In the genomic region with DNA sequence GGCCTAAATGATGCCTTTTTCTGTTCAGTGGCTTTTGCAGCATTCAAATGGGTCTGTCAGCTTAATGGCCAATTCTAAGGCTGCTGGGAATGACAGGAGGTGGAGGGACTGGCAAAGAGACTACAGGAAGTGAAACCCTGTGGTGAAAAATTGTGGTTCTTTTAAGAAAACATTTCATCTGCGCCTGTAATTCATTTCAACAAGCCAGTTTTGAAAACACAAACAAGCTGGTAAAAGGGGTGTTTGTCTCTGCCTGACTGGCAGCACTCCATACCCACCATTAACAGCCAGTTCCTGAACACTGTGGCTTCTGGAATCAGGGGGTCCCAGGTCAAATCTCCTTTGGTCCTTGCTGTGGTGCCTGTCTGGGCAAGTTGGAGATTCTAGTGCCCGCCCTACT, we compare ENCODE assay signal across 9 cellular contexts. TPM values are rescaled to one million over a fixed set of nuclear protein-coding genes. Genes with fewer than 3 reads are reported as not detected.
A peak's percentile ranks its signal among the peaks of the same experiment; 100 is the strongest.
DNase-seq lines count a peak whose midpoint lies in the region; ATAC-seq and TF ChIP-seq lines count a peak whose summit lies in the region.
"Had no signal": no experiment of that assay in that cellular context is flagged by ENCODE, and none has a peak within 500 bp of the region (broad histone marks: within the 10 kb centered on the region; RNA-seq: fewer than 3 reads in every experiment).

No MANE protein-coding gene starts in this region.

- peak overlapping the region; percentile 96 for H3K27ac Mint-ChIP-seq in CD8-positive, alpha-beta T cell

- H3K9me3 ChIP-seq in CD8-positive, alpha-beta T cell (ENCODE audit: low read length), result no peaks in the 10 kb centered on the region
- no peaks in the 10 kb centered on the region for H3K9me3 ChIP-seq in effector memory CD4-positive, alpha-beta T cell (ENCODE audit: control insufficient read depth, low read length)
- H3K9me3 ChIP-seq in tibial nerve, result no peaks in the 10 kb centered on the region
- H3K9me3 ChIP-seq: heart right ventricle had no signal

- TF ChIP-seq EP300 in tibial nerve (IDR thresholded peaks at IDR 0.05), result no peak

- H3K36me3 Mint-ChIP-seq in CD8-positive, alpha-beta T cell, result peaks cover 4% of the 10 kb centered on the region

- ATAC-seq in CD8-positive, alpha-beta T cell, result no peak
- ATAC-seq in GM19438 (IDR thresholded peaks at IDR 0.05; ENCODE audit: low read depth, unreplicated experiment), result peak; percentile 48
- no peak for ATAC-seq in omental fat pad (ENCODE audit: low FRiP score)
- ATAC-seq: heart right ventricle had no signal

- no peaks in the 10 kb centered on the region for H3K27me3 Mint-ChIP-seq in CD8-positive, alpha-beta T cell (ENCODE audit: low read depth)

- H3K27ac ChIP-seq in CD8-positive, alpha-beta T cell (ENCODE audit: low read depth, low read length), result peak overlapping the region; percentile 53
- H3K27ac ChIP-seq in effector memory CD4-positive, alpha-beta T cell (ENCODE audit: insufficient read depth, low read length, poor library complexity, severe bottlenecking), result peak overlapping the region; percentile 55
- H3K27ac ChIP-seq in tibial nerve, result peak overlapping the region in 1 of 4 donors; percentile 62

- CTCF ChIA-PET in CD8-positive, alpha-beta T cell (lab: Charles Lee), result interaction anchor here (1.2 to 5.6 kb wide), 7 partner anchors 20 to 264 kb away, joined by 3 to 59 read pairs (median 20); no protein-coding TSS in a partner anchor

- no peak for TF ChIP-seq POLR2A in tibial nerve (IDR thresholded peaks at IDR 0.05)

- no peaks in the 10 kb centered on the region for H3K9me3 Mint-ChIP-seq in CD8-positive, alpha-beta T cell

- H3K4me1 ChIP-seq in CD8-positive, alpha-beta T cell (ENCODE audit: insufficient read depth, low read length), result peaks cover 88% of the 10 kb centered on the region
- peaks cover 50% of the 10 kb centered on the region for H3K4me1 ChIP-seq in effector memory CD4-positive, alpha-beta T cell (ENCODE audit: control insufficient read depth, insufficient read depth, low read length, poor library complexity, severe bottlenecking)
- H3K4me1 ChIP-seq in tibial nerve, result peaks cover 0 to 11% (median 4%) of the 10 kb centered on the region in 4 donors

- peak overlapping the region; percentile 61 for H3K4me3 Mint-ChIP-seq in CD8-positive, alpha-beta T cell

- peak overlapping the region; percentile 23 for H3K4me3 ChIP-seq in CD8-positive, alpha-beta T cell (ENCODE audit: low read depth, low read length)
- H3K4me3 ChIP-seq in effector memory CD4-positive, alpha-beta T cell (ENCODE audit: insufficient read depth, low read depth, low read length, poor library complexity, severe bottlenecking), result peak overlapping the region; percentile 4
- no peak overlapping the region for H3K4me3 ChIP-seq in tibial nerve
- H3K4me3 ChIP-seq: heart right ventricle had no signal

- peaks cover 89% of the 10 kb centered on the region for H3K4me1 Mint-ChIP-seq in CD8-positive, alpha-beta T cell (ENCODE audit: low read depth)

- POLR2A ChIA-PET in CD8-positive, alpha-beta T cell (lab: Charles Lee), result interaction anchor here (0.8 to 2.4 kb wide), 11 partner anchors 11 to 264 kb away, joined by 3 to 11 read pairs (median 7); no protein-coding TSS in a partner anchor

- WGBS in tibial nerve, 2 donors, result 50 to 68% methylated on average over 2 of the region's 2 CpGs

- H3K27me3 ChIP-seq in CD8-positive, alpha-beta T cell (ENCODE audit: insufficient read depth, low read length), result no peaks in the 10 kb centered on the region
- H3K27me3 ChIP-seq in effector memory CD4-positive, alpha-beta T cell (replicated peaks; ENCODE audit: control insufficient read depth, insufficient read depth, low read length, poor library complexity, severe bottlenecking), result no peaks in the 10 kb centered on the region
- peaks cover 0 to 3% of the 10 kb centered on the region in 2 donors for H3K27me3 ChIP-seq in tibial nerve

- intact Hi-C loops in CD8-positive, alpha-beta T cell (cut with DNase I, micrococcal nuclease), result loop anchor here (1.0 to 5.0 kb wide), 3 partner anchors 20 to 1013 kb away; a partner anchor contains a TSS
- intact Hi-C loops in posterior vena cava (cut with DNase I), result no loop called here

- peak in 5 of 7 experiments; percentile 11 to 60 (median 31) for DNase-seq in CD8-positive, alpha-beta T cell
- DNase-seq in MV-4-11 (lab: John Stamatoyannopoulos, UW) (peak; percentile 93), omental fat pad (ENCODE audit: low spot score) (no peak), midbrain (lab: John Stamatoyannopoulos, UW) (no peak), tibial nerve (ENCODE audit: low spot score in 2 of 2) (no peak), posterior vena cava (ENCODE audit: low spot score) (no peak)
- DNase-seq in effector memory CD4-positive, alpha-beta T cell, result no peak
- DNase-seq: heart right ventricle had no signal

- TF ChIP-seq CTCF in CD8-positive, alpha-beta T cell (IDR thresholded peaks at IDR 0.05), result no peak
- TF ChIP-seq CTCF in omental fat pad (IDR thresholded peaks at IDR 0.05), result no peak
- TF ChIP-seq CTCF in tibial nerve (IDR thresholded peaks at IDR 0.05), result no peak

- H3K36me3 ChIP-seq in CD8-positive, alpha-beta T cell (ENCODE audit: insufficient read depth, low read length), result no peaks in the 10 kb centered on the region
- H3K36me3 ChIP-seq in effector memory CD4-positive, alpha-beta T cell (ENCODE audit: control insufficient read depth, insufficient read depth, low read length), result no peaks in the 10 kb centered on the region
- no peaks in the 10 kb centered on the region for H3K36me3 ChIP-seq in tibial nerve
- H3K36me3 ChIP-seq: heart right ventricle had no signal

RNA-seq across cellular contexts. Expression of a gene that starts 3.6 kb away (rescaled TPM):
- 10 to 100 TPM; 17.6 to 22.6 TPM for total RNA-seq in CD8-positive, alpha-beta T cell
- total RNA-seq in omental fat pad (1 to 10 TPM; 2.0 to 4.6 (median 2.6) TPM), tibial nerve (1 to 10 TPM; 2.3 to 7.6 (median 4.8) TPM), posterior vena cava (1 to 10 TPM; 4.4 to 4.6 TPM)

Comparison
In these comparisons a context has a peak if more than half of its experiments do, and no peak if none do; other contexts are left out.
1. DNase-seq: peak in CD8-positive, alpha-beta T cell (5 of 7) and MV-4-11 (single experiment); none in effector memory CD4-positive, alpha-beta T cell (0 of 3), omental fat pad (single experiment), midbrain (single experiment), tibial nerve (0 of 2) and posterior vena cava (single experiment).
2. H3K4me3 ChIP-seq: peak in CD8-positive, alpha-beta T cell (single experiment) and effector memory CD4-positive, alpha-beta T cell (single experiment); none in tibial nerve (0 of 4).
3. intact Hi-C loops: an anchor here in CD8-positive, alpha-beta T cell (1.0 to 5.0 kb wide); none called in posterior vena cava.